ENCODE assay signal across 8 cellular contexts in the genomic region with DNA sequence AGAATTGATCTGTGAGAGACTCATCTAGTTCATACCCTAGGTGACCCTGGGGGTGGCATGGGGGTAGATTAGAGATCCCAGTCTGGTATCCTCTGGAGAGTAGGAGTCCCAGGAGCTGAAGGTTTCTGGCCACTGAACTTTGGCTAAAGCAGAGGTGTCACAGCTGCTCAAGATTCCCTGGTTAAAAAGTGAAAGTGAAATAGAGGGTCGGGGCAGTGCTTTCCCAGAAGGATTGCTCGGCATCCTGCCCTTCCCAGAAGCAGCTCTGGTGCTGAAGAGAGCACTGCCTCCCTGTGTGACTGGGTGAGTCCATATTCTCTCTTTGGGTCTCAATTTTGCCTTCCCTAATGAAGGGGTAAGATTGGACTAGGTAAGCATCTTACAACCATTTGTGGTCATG. TPM values are rescaled to one million over a fixed set of nuclear protein-coding genes. Genes with fewer than 3 reads are reported as not detected.
DNase-seq lines count a peak whose midpoint lies in the region; ATAC-seq and TF ChIP-seq lines count a peak whose summit lies in the region.

No MANE protein-coding gene starts in this region.

- H2AFZ ChIP-seq in ACC112 (ENCODE audit: low read length, unreplicated experiment) = no peak overlapping the region

- H3K4me3 Mint-ChIP-seq in naive B cell = peak overlapping the region in 7 of 8 donors; percentile 81 to 93 (median 84)

- peak overlapping the region; percentile 36 for H3K27ac ChIP-seq in ACC112 (ENCODE audit: low read depth, low read length)
- H3K27ac ChIP-seq in KOPT-K1 (ENCODE audit: low read depth, low read length, poor library complexity, severe bottlenecking) = peak overlapping the region; percentile 66
- H3K27ac ChIP-seq in dorsolateral prefrontal cortex = peak overlapping the region in 57 of 59 donors; percentile 0 to 89 (median 68)

- peaks cover 9% of the 10 kb centered on the region for H3K4me1 ChIP-seq in ACC112 (ENCODE audit: control insufficient read depth, insufficient read depth, low read length, unreplicated experiment)

- H3K9me3 Mint-ChIP-seq in naive B cell = peaks cover 0 to 3% (median 0%) of the 10 kb centered on the region in 7 donors

- H3K27me3 ChIP-seq in ACC112 (ENCODE audit: insufficient read depth, low read length) (no peaks in the 10 kb centered on the region), dorsolateral prefrontal cortex (no peaks in the 10 kb centered on the region)

- H3K4me1 Mint-ChIP-seq in naive B cell = peaks cover 37 to 49% (median 48%) of the 10 kb centered on the region in 3 donors

- intact Hi-C loops in dorsolateral prefrontal cortex (cut with DNase I) = no loop called here

- no peaks in the 10 kb centered on the region for H3K9me3 ChIP-seq in KOPT-K1 (ENCODE audit: insufficient read depth, low read length, poor library complexity, severe bottlenecking)

- no peak for DNase-seq in dorsolateral prefrontal cortex
- no peak for DNase-seq in naive B cell
- no peak for DNase-seq in NOMO-1 treated with DMSO at 0.1 percent for 48 hours (lab: John Stamatoyannopoulos, UW; ENCODE audit: unreplicated experiment)

- H3K4me3 ChIP-seq in ACC112 (ENCODE audit: low read depth, low read length) (peak overlapping the region; percentile 58; the same call in 1 of the 2 replicates), dorsolateral prefrontal cortex (peak overlapping the region in 33 of 59 donors; percentile 1 to 48 (median 24))

- no peak for TF ChIP-seq CTCF in dorsolateral prefrontal cortex (IDR thresholded peaks at IDR 0.05 in 54 of 56, conservative IDR thresholded peaks at IDR 0.05 in 2 of 56; ENCODE audit: low read depth in 1 of 56, partially characterized antibody in 56 of 56)

- no peak for ATAC-seq in naive B cell (ENCODE audit: low read depth in 2 of 2)
- no peak for ATAC-seq in HG02798 (IDR thresholded peaks at IDR 0.05; ENCODE audit: poor library complexity, unreplicated experiment)
- ATAC-seq in HG02623 (IDR thresholded peaks at IDR 0.05; ENCODE audit: unreplicated experiment) = no peak
- no peak for ATAC-seq in HG02938 (IDR thresholded peaks at IDR 0.05; ENCODE audit: unreplicated experiment)

- H3K36me3 Mint-ChIP-seq in naive B cell = peaks cover 0 to 13% of the 10 kb centered on the region in 2 donors

- H3K36me3 ChIP-seq in ACC112 (ENCODE audit: insufficient read depth, low read length) (no peaks in the 10 kb centered on the region), KOPT-K1 (ENCODE audit: insufficient read depth, low read length) (peaks cover 47% of the 10 kb centered on the region)

- no peaks in the 10 kb centered on the region for H3K27me3 Mint-ChIP-seq in naive B cell

- no peaks in the 10 kb centered on the region for H3K79me2 ChIP-seq in ACC112 (ENCODE audit: control insufficient read depth, insufficient read depth, low read length, unreplicated experiment)

- peak overlapping the region; percentile 65 to 98 (median 94) for H3K27ac Mint-ChIP-seq in naive B cell

RNA-seq across cellular contexts. Expression of a gene that starts 0.7 kb away (rescaled TPM):
- total RNA-seq in dorsolateral prefrontal cortex = 10 to 100 TPM in 86 of 120 experiments, 1 to 10 TPM in 34; 5.0 to 35.2 (median 12.5) TPM
- 10 to 100 TPM in 1 of 6 donors, 1 to 10 TPM in 5; 2.1 to 10.4 (median 5.7) TPM for polyA plus RNA-seq in naive B cell (ENCODE audit: low read depth in 6 of 6)
